8 cellular contexts compared by ENCODE assay signal in genomic region chr9:113657765-113658564, GRCh38.
DNase-seq lines count a peak whose midpoint lies in the region; ATAC-seq and TF ChIP-seq lines count a peak whose summit lies in the region.

No MANE protein-coding gene starts in this region.

- ATAC-seq in GM21390 (IDR thresholded peaks at IDR 0.05; ENCODE audit: unreplicated experiment) (peak; percentile 64), PC-3 (peak; percentile 97)
- ATAC-seq in stimulated activated naive CD8-positive, alpha-beta T cell treated with anti-CD3 and anti-CD28 coated beads, Interleukin-15, amount 100 ng/mL, for 72 hours: peak; percentile 90

- intact Hi-C loops in PC-3 (cut with micrococcal nuclease): loop anchor here (2.0 to 10.0 kb wide), 3 partner anchors 211 to 733 kb away; partner anchors contain the start of gene RNF183

- no peaks in the 10 kb centered on the region for H3K9me2 ChIP-seq in PC-3 (replicated peaks; ENCODE audit: low read length)

- H3K79me2 ChIP-seq in KMS-11 (ENCODE audit: insufficient read depth, low read depth): no peaks in the 10 kb centered on the region
- H3K79me2 ChIP-seq in PC-3 (ENCODE audit: low read length): no peaks in the 10 kb centered on the region
- no peaks in the 10 kb centered on the region for H3K79me2 ChIP-seq in fibroblast of lung (ENCODE audit: control insufficient read depth, insufficient read depth, low read length)

- H3K9ac ChIP-seq in KMS-11: no peak overlapping the region
- no peak overlapping the region for H3K9ac ChIP-seq in PC-3 (ENCODE audit: low read length)
- no peak overlapping the region for H3K9ac ChIP-seq in fibroblast of lung (ENCODE audit: insufficient read depth, low read length)

- H3K4me1 ChIP-seq in KMS-11 (ENCODE audit: low read depth, poor library complexity, severe bottlenecking) (no peaks in the 10 kb centered on the region), PC-3 (ENCODE audit: insufficient read depth, low read length) (peaks cover 4% of the 10 kb centered on the region; the same call in 1 of the 2 replicates), fibroblast of lung (ENCODE audit: control insufficient read depth, extremely low read depth, insufficient read depth, low read length) (peaks cover 14% of the 10 kb centered on the region)

- no peaks in the 10 kb centered on the region for H3F3A ChIP-seq in PC-3 (ENCODE audit: low read length, unreplicated experiment)

- H3K9me3 Mint-ChIP-seq in nephron progenitor cell: no peaks in the 10 kb centered on the region
- no peaks in the 10 kb centered on the region for H3K9me3 Mint-ChIP-seq in stimulated activated naive CD8-positive, alpha-beta T cell treated with anti-CD3 and anti-CD28 coated beads, Interleukin-15, amount 100 ng/mL, for 72 hours

- H3K4me2 ChIP-seq in KMS-11: no peak overlapping the region
- no peak overlapping the region for H3K4me2 ChIP-seq in PC-3 (ENCODE audit: low read length)
- H3K4me2 ChIP-seq in fibroblast of lung (ENCODE audit: extremely low read depth, insufficient read depth, low read length): no peak overlapping the region

- H3K4me3 ChIP-seq in KMS-11 (IDR thresholded peaks at IDR 0.05; ENCODE audit: insufficient read depth, low read depth, low read length) (no peak overlapping the region), PC-3 (ENCODE audit: low read length) (no peak overlapping the region), fibroblast of lung (replicated peaks in 1 of 4; ENCODE audit: control extremely low read depth in 1 of 4, insufficient read depth in 1 of 4, low read depth in 3 of 4, low read length in 4 of 4) (no peak overlapping the region)

- CTCF ChIA-PET in PC-3 (lab: Charles Lee): interaction anchor here (0.7 to 4.6 kb wide), 7 partner anchors 17 to 383 kb away, joined by 3 to 67 read pairs (median 3); partner anchors contain the start of genes C9orf43, CDC26, POLE3 and PRPF4

- peak; percentile 94 for TF ChIP-seq CTCF in KMS-11 (conservative IDR thresholded peaks at IDR 0.05; ENCODE audit: low read depth, low read length)
- peak; percentile 82 for TF ChIP-seq CTCF in PC-3 (conservative IDR thresholded peaks at IDR 0.05; ENCODE audit: low read depth, low read length)
- peak; percentile 94 to 97 for TF ChIP-seq CTCF in fibroblast of lung (conservative IDR thresholded peaks at IDR 0.05 in 1 of 2, IDR thresholded peaks at IDR 0.05 in 1 of 2; ENCODE audit: low read depth in 1 of 2, low read length in 2 of 2)
- peak; percentile 99 for TF ChIP-seq CTCF in nephron progenitor cell (IDR thresholded peaks at IDR 0.05)

- peaks cover 12% of the 10 kb centered on the region for H3K27me3 Mint-ChIP-seq in nephron progenitor cell (ENCODE audit: low read depth, poor library complexity)
- peaks cover 24% of the 10 kb centered on the region for H3K27me3 Mint-ChIP-seq in stimulated activated naive CD8-positive, alpha-beta T cell treated with anti-CD3 and anti-CD28 coated beads, Interleukin-15, amount 100 ng/mL, for 72 hours

- H3K9me3 ChIP-seq in PC-3 (ENCODE audit: low read length): no peaks in the 10 kb centered on the region
- H3K9me3 ChIP-seq in fibroblast of lung (ENCODE audit: control insufficient read depth, insufficient read depth, low read depth, low read length): no peaks in the 10 kb centered on the region

- BruUV-seq in PC-3 (replicated peaks; lab: Mats Ljungman, UMichigan): no TSS peak

- H3K27ac Mint-ChIP-seq in nephron progenitor cell: no peak overlapping the region
- no peak overlapping the region for H3K27ac Mint-ChIP-seq in stimulated activated naive CD8-positive, alpha-beta T cell treated with anti-CD3 and anti-CD28 coated beads, Interleukin-15, amount 100 ng/mL, for 72 hours

- H3K36me3 ChIP-seq in KMS-11 (ENCODE audit: insufficient read depth) (no peaks in the 10 kb centered on the region), PC-3 (ENCODE audit: low read depth, low read length) (no peaks in the 10 kb centered on the region), fibroblast of lung (ENCODE audit: control insufficient read depth, insufficient read depth, low read length) (no peaks in the 10 kb centered on the region)

- H4K20me1 ChIP-seq in KMS-11 (ENCODE audit: insufficient read depth) (no peaks in the 10 kb centered on the region), PC-3 (ENCODE audit: low read length) (no peaks in the 10 kb centered on the region), fibroblast of lung (ENCODE audit: control insufficient read depth, extremely low read depth, insufficient read depth, low read length) (no peaks in the 10 kb centered on the region)

- H3K4me1 Mint-ChIP-seq in nephron progenitor cell: peaks cover 56% of the 10 kb centered on the region
- peaks cover 7% of the 10 kb centered on the region for H3K4me1 Mint-ChIP-seq in stimulated activated naive CD8-positive, alpha-beta T cell treated with anti-CD3 and anti-CD28 coated beads, Interleukin-15, amount 100 ng/mL, for 72 hours

- DNase-seq in D341Med (ENCODE audit: low spot score) (peak; percentile 85), PC-3 (peak; percentile 88), fibroblast of lung (ENCODE audit: low read depth in 2 of 2) (peak; percentile 70 to 82), nephron progenitor cell (peak; percentile 94)
- peak; percentile 83 for DNase-seq in activated T-cell treated with anti-CD3 and anti-CD28 coated beads, Interleukin-2, amount 50 U/mL, for 1 hour
- peak; percentile 74 to 76 for DNase-seq in stimulated activated naive CD8-positive, alpha-beta T cell treated with anti-CD3 and anti-CD28 coated beads, Interleukin-15, amount 100 ng/mL, for 72 hours

- H3K36me3 Mint-ChIP-seq in nephron progenitor cell (ENCODE audit: low read depth): no peaks in the 10 kb centered on the region

- POLR2A ChIA-PET in PC-3 (lab: Charles Lee; ENCODE audit: unreplicated experiment): interaction anchor here (0.6 kb wide), 1 partner anchor 72 kb away, joined by 3 read pairs; no protein-coding TSS in a partner anchor

- H3K27ac ChIP-seq in KMS-11: no peak overlapping the region
- no peak overlapping the region for H3K27ac ChIP-seq in PC-3 (ENCODE audit: low read length)
- no peak overlapping the region for H3K27ac ChIP-seq in fibroblast of lung (ENCODE audit: insufficient read depth, low read length)

- H3K27me3 ChIP-seq in KMS-11 (ENCODE audit: insufficient read depth, low read depth): no peaks in the 10 kb centered on the region
- H3K27me3 ChIP-seq in PC-3 (ENCODE audit: low read length): no peaks in the 10 kb centered on the region
- H3K27me3 ChIP-seq in fibroblast of lung (ENCODE audit: control insufficient read depth, insufficient read depth, low read length): no peaks in the 10 kb centered on the region

- no peak overlapping the region for H3K4me3 Mint-ChIP-seq in nephron progenitor cell
- no peak overlapping the region for H3K4me3 Mint-ChIP-seq in stimulated activated naive CD8-positive, alpha-beta T cell treated with anti-CD3 and anti-CD28 coated beads, Interleukin-15, amount 100 ng/mL, for 72 hours

- H2AFZ ChIP-seq in KMS-11 (ENCODE audit: low read depth) (no peak overlapping the region), PC-3 (ENCODE audit: low read length) (peak overlapping the region; percentile 59; the same call in 1 of the 2 replicates), fibroblast of lung (ENCODE audit: low read length) (peak overlapping the region; percentile 69)
